17 cellular contexts compared by ENCODE assay signal in the genomic region with DNA sequence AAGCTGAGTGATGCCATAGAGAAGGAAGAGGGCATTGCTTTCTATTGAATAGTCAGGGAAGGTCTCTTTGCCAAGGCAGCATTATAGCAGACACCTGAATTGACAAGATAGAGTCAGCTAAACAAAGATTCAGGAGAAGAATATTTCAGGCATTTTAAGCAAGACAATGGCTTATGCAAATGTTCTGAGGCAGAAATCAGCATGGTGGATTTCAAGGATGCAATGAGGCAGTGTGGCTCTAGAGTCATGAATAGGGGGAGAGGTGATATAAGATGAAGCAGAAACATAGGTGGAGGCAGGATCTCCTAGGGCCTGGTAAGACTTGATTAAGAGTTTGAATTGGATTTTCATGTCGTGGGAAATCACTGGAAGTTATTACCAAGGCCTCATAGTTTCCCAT.
DNase-seq lines count a peak whose midpoint lies in the region; ATAC-seq and TF ChIP-seq lines count a peak whose summit lies in the region.
"Had no signal": no experiment of that assay in that cellular context is flagged by ENCODE, and none has a peak within 500 bp of the region (broad histone marks: within the 10 kb centered on the region; RNA-seq: fewer than 3 reads in every experiment).

No MANE protein-coding gene starts in this region.

- H2BK5ac ChIP-seq in trophoblast cell (ENCODE audit: low read depth, low read length, poor library complexity) = no peak overlapping the region

- H3K18ac ChIP-seq in trophoblast cell (ENCODE audit: low read length) = no peak overlapping the region

- H3K9ac ChIP-seq in NT2/D1 (ENCODE audit: insufficient read length, low read depth) (no peak overlapping the region), iPS-20b (ENCODE audit: low read depth, low read length) (peak overlapping the region; percentile 30; the same call in 1 of the 2 replicates), trophoblast cell (ENCODE audit: low read length) (no peak overlapping the region)
- H3K9ac ChIP-seq: BLaER1, GM23248 had no signal

- WGBS in trophoblast cell (ENCODE audit: extremely low coverage, insufficient coverage, insufficient read length) = no CpG with 5 or more reads among the region's 1 CpG

- H3K4me1 ChIP-seq in NT2/D1 (ENCODE audit: insufficient read depth, insufficient read length) (peaks cover 3% of the 10 kb centered on the region), iPS-20b (ENCODE audit: insufficient read depth, low read length) (peaks cover 18% of the 10 kb centered on the region; the same call in 1 of the 2 replicates), left lung (no peaks in the 10 kb centered on the region), trophoblast cell (ENCODE audit: control insufficient read depth in 1 of 2, insufficient read depth in 2 of 2, low read length in 2 of 2) (no peaks in the 10 kb centered on the region)
- H3K4me1 ChIP-seq: BLaER1, Caco-2 had no signal

- intact Hi-C loops in left lung (cut with DNase I) = no loop called here

- no peaks in the 10 kb centered on the region for H3K27me3 ChIP-seq in H7 (ENCODE audit: control insufficient read depth, insufficient read depth, low read length)
- H3K27me3 ChIP-seq in NT2/D1 (ENCODE audit: insufficient read depth, insufficient read length) = no peaks in the 10 kb centered on the region
- H3K27me3 ChIP-seq in iPS-20b (ENCODE audit: insufficient read depth, low read length) = no peaks in the 10 kb centered on the region
- H3K27me3 ChIP-seq in left lung = no peaks in the 10 kb centered on the region
- no peaks in the 10 kb centered on the region for H3K27me3 ChIP-seq in trophoblast cell (ENCODE audit: insufficient read depth, low read length)
- H3K27me3 ChIP-seq: BLaER1 had no signal

- H3K27ac ChIP-seq in iPS-20b (ENCODE audit: low read length) (no peak overlapping the region), left lung (no peak overlapping the region), trophoblast cell (ENCODE audit: low read depth, low read length) (no peak overlapping the region)
- H3K27ac ChIP-seq: BLaER1, GM23248, HL-60 had no signal

- no peak for TF ChIP-seq CTCF in left lung (IDR thresholded peaks at IDR 0.05)

- H3K4me3 ChIP-seq in H7 (ENCODE audit: insufficient read depth, low read depth, low read length) (no peak overlapping the region), NT2/D1 (ENCODE audit: insufficient read length, low read depth) (no peak overlapping the region), iPS-20b (ENCODE audit: low read length) (peak overlapping the region; percentile 49; the same call in 1 of the 2 replicates), left lung (no peak overlapping the region), trophoblast cell (ENCODE audit: low read depth, low read length) (no peak overlapping the region)
- H3K4me3 ChIP-seq: BLaER1, GM23248 had no signal

- DNase-seq in H7 = peak; percentile 47
- peak; percentile 43 for DNase-seq in NT2/D1 (ENCODE audit: low read depth, low spot score)
- peak; percentile 30 for DNase-seq in iPS DF 19.7 (ENCODE audit: low read depth, low spot score)
- DNase-seq in left lung = no peak
- DNase-seq in nucleus accumbens (lab: John Stamatoyannopoulos, UW) = no peak
- no peak for DNase-seq in trophoblast cell
- DNase-seq: 8988T; AML-193; Caco-2; CD8-positive, alpha-beta memory T cell; GM23248; HCEC 1CT; HFFc6 had no signal

- H3K4ac ChIP-seq in trophoblast cell (ENCODE audit: low read depth, low read length) = no peak overlapping the region

- no peak overlapping the region for H2BK12ac ChIP-seq in trophoblast cell (ENCODE audit: low read length)

- H4K12ac ChIP-seq in trophoblast cell (ENCODE audit: low read depth, low read length) = no peak overlapping the region

- H3K23ac ChIP-seq in trophoblast cell (ENCODE audit: low read length) = no peak overlapping the region

- H2BK120ac ChIP-seq in trophoblast cell (ENCODE audit: insufficient read depth, low read length, poor library complexity) = no peak overlapping the region

- no peak overlapping the region for H2AFZ ChIP-seq in trophoblast cell (ENCODE audit: insufficient read depth, low read length, poor library complexity)
- H2AFZ ChIP-seq: GM23248 had no signal

- H3K36me3 ChIP-seq in H7 (replicated peaks; ENCODE audit: control insufficient read depth, insufficient read depth, low read length) = no peaks in the 10 kb centered on the region
- no peaks in the 10 kb centered on the region for H3K36me3 ChIP-seq in NT2/D1 (ENCODE audit: insufficient read depth, insufficient read length, low read length)
- H3K36me3 ChIP-seq in iPS-20b (ENCODE audit: insufficient read depth, low read depth, low read length) = no peaks in the 10 kb centered on the region
- H3K36me3 ChIP-seq in left lung = no peaks in the 10 kb centered on the region
- H3K36me3 ChIP-seq in trophoblast cell (ENCODE audit: control insufficient read depth in 1 of 2, insufficient read depth in 2 of 2, low read length in 2 of 2) = no peaks in the 10 kb centered on the region
- H3K36me3 ChIP-seq: BLaER1 had no signal

- H2AK5ac ChIP-seq in trophoblast cell (ENCODE audit: low read length) = no peak overlapping the region

- no peaks in the 10 kb centered on the region for H3K79me1 ChIP-seq in trophoblast cell (ENCODE audit: low read length)

- ATAC-seq in left lung (no peak), HG02798 (IDR thresholded peaks at IDR 0.05; ENCODE audit: poor library complexity, unreplicated experiment) (no peak)

- H3K79me2 ChIP-seq in trophoblast cell (ENCODE audit: control insufficient read depth, insufficient read depth, low read length, poor library complexity) = no peaks in the 10 kb centered on the region

- H3K14ac ChIP-seq in trophoblast cell (ENCODE audit: low read length) = no peak overlapping the region

- H3K9me3 ChIP-seq in NT2/D1 (ENCODE audit: insufficient read depth, low read length) (no peaks in the 10 kb centered on the region), iPS-20b (ENCODE audit: insufficient read depth, low read depth, low read length) (no peaks in the 10 kb centered on the region), left lung (peaks cover 0 to 4% of the 10 kb centered on the region in 2 donors), trophoblast cell (ENCODE audit: insufficient read depth, low read depth, low read length) (no peaks in the 10 kb centered on the region)
- H3K9me3 ChIP-seq: Caco-2 had no signal

- no peak overlapping the region for H4K8ac ChIP-seq in trophoblast cell (ENCODE audit: low read depth, low read length)

- H4K91ac ChIP-seq in trophoblast cell (ENCODE audit: low read depth, low read length) = no peak overlapping the region

- no peak overlapping the region for H3K4me2 ChIP-seq in trophoblast cell (ENCODE audit: low read length)
- H3K4me2 ChIP-seq: BLaER1 had no signal

Comparison
In these comparisons a context has a peak if more than half of its experiments do, and no peak if none do; other contexts are left out.
1. DNase-seq: peak in H7 (single experiment), NT2/D1 (single experiment) and iPS DF 19.7 (single experiment); none in left lung (0 of 2), nucleus accumbens (0 of 56) and trophoblast cell (0 of 2).